8 cellular contexts compared by ENCODE assay signal in the genomic region with DNA sequence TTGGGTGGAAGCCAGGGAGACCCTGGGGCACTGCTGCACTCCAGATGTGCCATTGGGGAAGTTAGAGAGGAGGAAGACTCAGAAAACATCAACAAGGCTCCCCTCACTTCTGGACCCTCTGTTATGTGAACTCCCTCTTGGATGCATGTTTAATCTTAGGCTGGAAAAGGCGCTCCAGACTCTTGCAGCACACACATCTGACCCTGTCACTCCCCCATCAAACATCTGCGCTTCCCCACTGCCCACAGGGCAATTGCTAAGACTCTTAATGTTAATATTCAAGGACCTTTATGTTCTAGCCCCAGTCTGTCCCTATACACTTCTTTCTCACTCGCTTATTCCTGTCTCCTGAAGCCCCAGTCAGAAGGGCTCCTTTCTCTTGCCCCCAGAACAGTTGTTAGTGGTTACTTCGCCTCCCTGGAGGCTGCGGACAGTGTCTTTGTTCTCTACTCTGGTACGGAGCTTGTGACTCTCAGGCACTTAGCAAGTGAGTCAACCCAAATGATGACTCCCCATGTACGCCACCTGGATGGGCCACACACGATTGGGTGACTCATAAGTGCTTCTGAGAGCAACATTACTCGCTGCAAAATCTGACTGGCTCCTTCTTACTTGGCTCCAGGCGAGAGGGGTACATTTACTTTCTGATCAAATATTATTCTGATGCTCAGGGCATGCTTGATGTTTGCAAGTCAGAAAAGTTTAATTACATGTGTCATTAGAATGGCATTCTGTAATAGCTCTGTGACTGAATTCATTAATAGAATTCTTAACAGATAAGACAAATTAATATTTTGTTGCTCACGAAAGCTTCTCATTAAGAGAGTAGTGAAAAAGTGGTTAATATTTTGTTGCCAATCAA.
A peak's percentile ranks its signal among the peaks of the same experiment; 100 is the strongest.
DNase-seq lines count a peak whose midpoint lies in the region; ATAC-seq and TF ChIP-seq lines count a peak whose summit lies in the region.

No MANE protein-coding gene starts in this region.

- no peaks in the 10 kb centered on the region for H3K36me3 ChIP-seq in mammary epithelial cell (ENCODE audit: insufficient read depth, low read length)
- no peaks in the 10 kb centered on the region for H3K36me3 ChIP-seq in ovary

- no peak overlapping the region for H2AFZ ChIP-seq in mammary epithelial cell (ENCODE audit: low read depth, low read length)

- H3K4me1 ChIP-seq in mammary epithelial cell (ENCODE audit: insufficient read depth, low read length) (peaks cover 30% of the 10 kb centered on the region), ovary (ENCODE audit: insufficient read depth) (no peaks in the 10 kb centered on the region)

- WGBS in mammary epithelial cell (ENCODE audit: low coverage, missing lambda C conversion rate) = 20% methylated on average over 11 of the region's 11 CpGs
- WGBS in ovary, 3 donors = 56 to 69% (median 59%) methylated on average over 11 of the region's 11 CpGs

- CTCF ChIA-PET in mammary epithelial cell (lab: Charles Lee; ENCODE audit: low non-redundant PET) = interaction anchor here (0.6 kb wide), 1 partner anchor 15 kb away, joined by 3 read pairs; no protein-coding TSS in a partner anchor

- no peaks in the 10 kb centered on the region for H3K9me3 ChIP-seq in mammary epithelial cell (replicated peaks; ENCODE audit: insufficient read depth, low read length)
- H3K9me3 ChIP-seq in ovary = no peaks in the 10 kb centered on the region

- H3K27ac ChIP-seq in mammary epithelial cell (ENCODE audit: insufficient read depth, low read depth, low read length) = peak overlapping the region; percentile 36
- H3K27ac ChIP-seq in ovary = no peak overlapping the region

- no peaks in the 10 kb centered on the region for H3K79me2 ChIP-seq in mammary epithelial cell (ENCODE audit: insufficient read depth, low read length)

- peak overlapping the region; percentile 34 for H3K4me2 ChIP-seq in mammary epithelial cell (ENCODE audit: insufficient read depth, low read depth, low read length)

- BruUV-seq in mammary epithelial cell (replicated peaks; lab: Mats Ljungman, UMichigan) = no TSS peak

- no peaks in the 10 kb centered on the region for H3K27me3 ChIP-seq in mammary epithelial cell (ENCODE audit: insufficient read depth, low read length)
- no peaks in the 10 kb centered on the region for H3K27me3 ChIP-seq in ovary

- H3K9ac ChIP-seq in mammary epithelial cell (ENCODE audit: insufficient read depth, low read length) = peak overlapping the region; percentile 60

- no peaks in the 10 kb centered on the region for H4K20me1 ChIP-seq in mammary epithelial cell (ENCODE audit: insufficient read depth, low read length)

- dilution Hi-C loops in mammary epithelial cell (cut with HindIII; ENCODE audit: low sequenced_read_pairs) = no loop called here

- no peak for TF ChIP-seq EP300 in ovary (IDR thresholded peaks at IDR 0.05)

- peak; percentile 21 to 31 for DNase-seq in activated CD4-positive, alpha-beta T cell treated with anti-CD3 and anti-CD28 coated beads for 24 hours (ENCODE audit: low read depth in 2 of 2)
- no peak for DNase-seq in activated CD4-positive, alpha-beta T cell treated with anti-CD3 and anti-CD28 coated beads, Interleukin-2, amount 50 U/mL, for 4 hours
- DNase-seq in NCI-H510A treated with DMSO at 0.1 percent for 48 hours (lab: John Stamatoyannopoulos, UW) = peak; percentile 50
- peak; percentile 97 for DNase-seq in mammary epithelial cell
- DNase-seq in sciatic nerve (ENCODE audit: low spot score) = no peak
- no peak for DNase-seq in GM20000 (ENCODE audit: low spot score)
- DNase-seq in ovary = no peak

- in situ Hi-C loops in mammary epithelial cell (cut with MboI; ENCODE audit: low sequenced_read_pairs in 2 of 2) = no loop called here

- no peak for TF ChIP-seq POLR2A in ovary (IDR thresholded peaks at IDR 0.05)

- TF ChIP-seq CTCF in mammary epithelial cell (conservative IDR thresholded peaks at IDR 0.05 in 1 of 2, IDR thresholded peaks at IDR 0.05 in 1 of 2; ENCODE audit: extremely low read depth in 1 of 2, insufficient read depth in 1 of 2, low read depth in 1 of 2, low read length in 2 of 2) (no peak), GM20000 (IDR thresholded peaks at IDR 0.05; ENCODE audit: extremely low read depth, missing control alignments) (no peak), ovary (IDR thresholded peaks at IDR 0.05) (no peak)

- H3K4me3 ChIP-seq in mammary epithelial cell (replicated peaks in 1 of 3; ENCODE audit: insufficient read depth in 1 of 3, low read depth in 2 of 3, low read length in 3 of 3) (no peak overlapping the region), ovary (no peak overlapping the region)

- intact Hi-C loops in mammary epithelial cell (cut with micrococcal nuclease) = loop anchor here (1.0 to 10.0 kb wide), 4 partner anchors 17 to 322 kb away; no protein-coding TSS in a partner anchor
- intact Hi-C loops in sciatic nerve (cut with DNase I) = no loop called here
- intact Hi-C loops in ovary (cut with DNase I) = no loop called here

- ATAC-seq in sciatic nerve (peak; percentile 82), HG02678 (IDR thresholded peaks at IDR 0.05; ENCODE audit: unreplicated experiment) (no peak)

Comparison
In these comparisons a context has a peak if more than half of its experiments do, and no peak if none do; other contexts are left out.
1. DNase-seq: peak in activated CD4-positive, alpha-beta T cell treated with anti-CD3 and anti-CD28 coated beads for 24 hours (2 of 2), NCI-H510A treated with DMSO at 0.1 percent for 48 hours (single experiment) and mammary epithelial cell (single experiment); none in activated CD4-positive, alpha-beta T cell treated with anti-CD3 and anti-CD28 coated beads, Interleukin-2, amount 50 U/mL, for 4 hours (0 of 2), sciatic nerve (single experiment), GM20000 (single experiment) and ovary (0 of 5).